Comparison of ENCODE assay signal across 10 cellular contexts in the genomic region with DNA sequence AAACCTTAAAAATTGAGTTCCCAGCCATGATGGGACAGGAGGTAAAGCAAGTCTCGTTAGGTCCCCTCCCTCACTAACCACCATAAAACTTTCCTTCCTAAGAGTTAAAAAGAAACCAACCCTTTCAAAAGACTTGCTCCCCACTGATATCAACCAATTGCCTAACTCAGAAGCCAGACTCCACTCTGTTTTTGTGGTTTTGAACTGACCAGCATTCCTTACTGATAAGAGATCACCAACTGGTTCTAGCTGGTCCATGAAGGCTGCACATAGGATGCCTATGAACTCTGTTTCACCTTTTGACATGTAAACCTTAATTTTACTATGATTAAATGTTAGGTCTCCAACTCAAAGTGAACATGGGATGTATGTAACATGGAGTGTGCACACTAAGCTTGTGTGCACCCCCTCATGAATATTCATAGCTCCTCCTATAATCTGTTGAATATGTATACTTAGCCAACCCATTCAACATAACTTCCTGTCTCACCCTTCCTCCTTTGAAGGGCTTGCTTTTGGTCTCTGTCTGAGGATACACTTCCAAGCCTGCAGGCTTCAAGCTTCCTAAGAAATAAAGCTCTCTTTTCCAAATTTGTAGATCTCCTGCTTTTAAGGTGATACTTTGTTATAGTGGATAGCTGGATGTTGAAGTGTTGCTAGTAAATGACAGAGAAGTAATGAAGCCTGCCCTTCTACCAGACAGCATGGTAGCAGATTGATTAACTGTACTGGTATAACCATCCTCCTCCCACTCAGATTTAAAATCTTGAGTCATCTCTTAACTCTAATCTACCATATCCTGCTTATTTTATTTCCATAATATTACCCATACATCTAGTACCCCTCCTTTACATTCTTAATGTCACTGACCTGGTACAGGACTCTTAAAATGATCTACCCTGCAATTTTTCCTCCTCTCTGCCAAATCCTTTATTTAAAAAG.
A peak's percentile ranks its signal among the peaks of the same experiment; 100 is the strongest.
DNase-seq lines count a peak whose midpoint lies in the region; ATAC-seq and TF ChIP-seq lines count a peak whose summit lies in the region.
"Had no signal": no experiment of that assay in that cellular context is flagged by ENCODE, and none has a peak within 500 bp of the region (broad histone marks: within the 10 kb centered on the region; RNA-seq: fewer than 3 reads in every experiment).

No MANE protein-coding gene starts in this region.

- no peaks in the 10 kb centered on the region for H3K9me3 Mint-ChIP-seq in HFFc6
- peaks cover 5% of the 10 kb centered on the region for H3K9me3 Mint-ChIP-seq in activated naive CD8-positive, alpha-beta T cell treated with anti-CD3 and anti-CD28 coated beads, Interleukin-2, amount 10 ng/mL, durations not matched to agents 7 days and 5 days

- no peak overlapping the region for H3K4me3 ChIP-seq in left lung

- peaks cover 28% of the 10 kb centered on the region for H3K36me3 Mint-ChIP-seq in HFFc6 (ENCODE audit: low read depth)
- peaks cover 43% of the 10 kb centered on the region for H3K36me3 Mint-ChIP-seq in activated naive CD8-positive, alpha-beta T cell treated with anti-CD3 and anti-CD28 coated beads, Interleukin-2, amount 10 ng/mL, durations not matched to agents 7 days and 5 days

- peaks cover 3 to 36% of the 10 kb centered on the region in 2 donors for H3K4me1 ChIP-seq in left lung

- POLR2A ChIA-PET in activated naive CD8-positive, alpha-beta T cell treated with anti-CD3 and anti-CD28 coated beads, Interleukin-2, amount 10 ng/mL, durations not matched to agents 7 days and 5 days (lab: Charles Lee): no interaction called here

- H3K9me3 ChIP-seq in left lung: no peaks in the 10 kb centered on the region

- no peak for ATAC-seq in activated naive CD8-positive, alpha-beta T cell treated with anti-CD3 and anti-CD28 coated beads, Interleukin-2, amount 10 ng/mL, durations not matched to agents 7 days and 5 days (ENCODE audit: low read depth)
- peak; percentile 57 for ATAC-seq in left lung
- no peak for ATAC-seq in HG03442 (IDR thresholded peaks at IDR 0.05; ENCODE audit: unreplicated experiment)

- H3K4me1 Mint-ChIP-seq in HFFc6 (ENCODE audit: low read depth): peaks cover 65% of the 10 kb centered on the region
- H3K4me1 Mint-ChIP-seq in activated naive CD8-positive, alpha-beta T cell treated with anti-CD3 and anti-CD28 coated beads, Interleukin-2, amount 10 ng/mL, durations not matched to agents 7 days and 5 days: peaks cover 34% of the 10 kb centered on the region

- no peaks in the 10 kb centered on the region for H3K36me3 ChIP-seq in left lung

- H3K27me3 Mint-ChIP-seq in HFFc6 (ENCODE audit: insufficient read depth): peaks cover 3% of the 10 kb centered on the region; the same call in 1 of the 2 replicates
- H3K27me3 Mint-ChIP-seq in activated naive CD8-positive, alpha-beta T cell treated with anti-CD3 and anti-CD28 coated beads, Interleukin-2, amount 10 ng/mL, durations not matched to agents 7 days and 5 days: no peaks in the 10 kb centered on the region

- no peaks in the 10 kb centered on the region for H3K27me3 ChIP-seq in left lung

- intact Hi-C loops in left lung (cut with DNase I): no loop called here

- H3K27ac Mint-ChIP-seq in HFFc6: peak overlapping the region; percentile 86
- H3K27ac Mint-ChIP-seq in activated naive CD8-positive, alpha-beta T cell treated with anti-CD3 and anti-CD28 coated beads, Interleukin-2, amount 10 ng/mL, durations not matched to agents 7 days and 5 days: peak overlapping the region; percentile 26

- peak overlapping the region; percentile 73 for H3K4me3 Mint-ChIP-seq in HFFc6
- H3K4me3 Mint-ChIP-seq in activated naive CD8-positive, alpha-beta T cell treated with anti-CD3 and anti-CD28 coated beads, Interleukin-2, amount 10 ng/mL, durations not matched to agents 7 days and 5 days: no peak overlapping the region

- DNase-seq in AG20443 (ENCODE audit: low spot score): peak; percentile 37
- DNase-seq in HFFc6: peak; percentile 75
- no peak for DNase-seq in activated naive CD8-positive, alpha-beta T cell treated with anti-CD3 and anti-CD28 coated beads, Interleukin-2, amount 10 ng/mL, durations not matched to agents 7 days and 5 days
- DNase-seq in left lung: no peak
- no peak for DNase-seq in midbrain (lab: John Stamatoyannopoulos, UW)
- no peak for DNase-seq in activated CD8-positive, alpha-beta memory T cell treated with anti-CD3 and anti-CD28 coated beads, Interleukin-2, amount 50 U/mL, for 4 hours
- no peak for DNase-seq in anterior cingulate cortex (lab: John Stamatoyannopoulos, UW)
- DNase-seq: activated gamma-delta T cell treated with Interleukin-2 at 50 U/mL for 16 hours had no signal

- TF ChIP-seq CTCF in HFFc6 (IDR thresholded peaks at IDR 0.05) (no peak), left lung (IDR thresholded peaks at IDR 0.05) (no peak)

- H3K27ac ChIP-seq in left lung: no peak overlapping the region
- H3K27ac ChIP-seq: HL-60 had no signal

Comparison
In these comparisons a context has a peak if more than half of its experiments do, and no peak if none do; other contexts are left out.
1. DNase-seq: peak in AG20443 (single experiment) and HFFc6 (single experiment); none in activated naive CD8-positive, alpha-beta T cell treated with anti-CD3 and anti-CD28 coated beads, Interleukin-2, amount 10 ng/mL, durations not matched to agents 7 days and 5 days (single experiment), left lung (0 of 2), midbrain (single experiment), activated CD8-positive, alpha-beta memory T cell treated with anti-CD3 and anti-CD28 coated beads, Interleukin-2, amount 50 U/mL, for 4 hours (single experiment) and anterior cingulate cortex (0 of 58).